Comparison of ENCODE assay signal across 10 cellular contexts in the genomic region with DNA sequence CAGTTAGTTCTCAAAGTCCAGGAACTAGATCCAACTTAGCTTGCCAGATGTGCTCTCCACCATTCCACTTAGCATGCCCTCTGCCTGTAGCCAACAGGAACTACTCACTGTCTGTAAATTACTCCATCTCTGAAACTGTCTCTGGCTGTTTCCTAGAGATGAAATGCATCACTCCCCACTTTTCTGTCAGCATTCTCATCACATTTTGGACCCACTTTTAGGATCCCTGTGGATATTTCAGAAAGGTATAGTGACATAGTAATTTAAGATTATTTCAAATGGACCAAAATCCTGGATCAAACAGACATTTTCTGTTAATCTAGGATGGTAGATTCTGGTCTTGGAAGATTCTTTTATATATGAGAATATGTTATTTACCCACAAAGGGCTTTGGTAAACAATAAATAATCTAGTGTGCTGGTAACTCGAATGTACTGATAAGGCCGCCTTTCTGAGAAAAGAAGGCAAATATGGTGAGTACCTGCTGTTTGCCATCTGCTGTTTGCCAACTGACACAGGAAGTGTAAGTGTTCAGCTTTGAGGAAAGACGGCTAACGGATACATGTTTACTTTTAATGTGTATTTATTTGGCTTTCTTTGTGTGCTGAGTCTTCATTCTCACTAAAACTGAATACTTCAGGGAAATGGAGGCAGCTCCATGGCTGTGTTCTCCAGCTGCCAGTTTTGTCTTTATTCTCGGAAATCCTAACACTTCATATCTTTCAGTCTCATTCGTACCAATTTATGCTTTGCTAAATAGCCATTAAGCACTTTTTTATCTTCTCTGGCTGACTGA.
DNase-seq lines count a peak whose midpoint lies in the region; ATAC-seq, FAIRE-seq and TF ChIP-seq lines count a peak whose summit lies in the region.
"Had no signal": no experiment of that assay in that cellular context is flagged by ENCODE, and none has a peak within 500 bp of the region (broad histone marks: within the 10 kb centered on the region; RNA-seq: fewer than 3 reads in every experiment).

No MANE protein-coding gene starts in this region.

- no peaks in the 10 kb centered on the region for H3K79me2 ChIP-seq in keratinocyte (ENCODE audit: control insufficient read depth, insufficient read depth, low read length)

- H3K27me3 ChIP-seq in keratinocyte (ENCODE audit: control insufficient read depth, extremely low read depth, insufficient read depth, low read length) = peaks cover 8% of the 10 kb centered on the region

- DNase-seq in DMS153 (lab: John Stamatoyannopoulos, UW) (peak; percentile 96), Kasumi-1 (lab: John Stamatoyannopoulos, UW) (peak; percentile 20 to 28), SW480 (ENCODE audit: low spot score) (peak; percentile 34), keratinocyte (ENCODE audit: low read depth, low spot score) (no peak), germinal center (ENCODE audit: low spot score) (no peak), HK-2 (ENCODE audit: unreplicated experiment) (no peak)
- DNase-seq in effector CD4-positive, alpha-beta T cell = no peak
- DNase-seq: activated CD8-positive, alpha-beta T cell treated with anti-CD3 and anti-CD28 coated beads for 36 hours; posterior cingulate gyrus had no signal

- FAIRE-seq in keratinocyte (lab: Jason Lieb, UNC) = peak; percentile 20

- H3K4me2 ChIP-seq in keratinocyte (ENCODE audit: control insufficient read depth, extremely low read depth, insufficient read depth, low read depth, low read length) = no peak overlapping the region

- no peaks in the 10 kb centered on the region for H3K36me3 ChIP-seq in keratinocyte (ENCODE audit: control insufficient read depth in 2 of 2, extremely low read depth in 1 of 2, insufficient read depth in 2 of 2, low read length in 2 of 2)

- no peaks in the 10 kb centered on the region for H3K4me1 ChIP-seq in keratinocyte (ENCODE audit: control insufficient read depth, extremely low read depth, insufficient read depth, low read length)

- H4K20me1 ChIP-seq in keratinocyte (ENCODE audit: control insufficient read depth, extremely low read depth, insufficient read depth, low read length) = no peaks in the 10 kb centered on the region

- peak; percentile 47 to 60 (median 55) for TF ChIP-seq CTCF in keratinocyte (optimal IDR thresholded peaks at IDR 0.05 in 1 of 3, IDR thresholded peaks at IDR 0.05 in 1 of 3, conservative IDR thresholded peaks at IDR 0.05 in 1 of 3; ENCODE audit: extremely low read depth in 1 of 3, insufficient read depth in 2 of 3, low read length in 3 of 3)

- no peaks in the 10 kb centered on the region for H3K9me3 ChIP-seq in keratinocyte (ENCODE audit: control insufficient read depth, low read depth, low read length)

- no peak overlapping the region for H3K4me3 ChIP-seq in keratinocyte (ENCODE audit: control insufficient read depth in 2 of 3, extremely low read depth in 1 of 3, insufficient read depth in 2 of 3, low read depth in 1 of 3, low read length in 3 of 3)

- ATAC-seq in GM21825 (IDR thresholded peaks at IDR 0.05; ENCODE audit: unreplicated experiment) = no peak
- ATAC-seq: activated CD8-positive, alpha-beta T cell treated with anti-CD3 and anti-CD28 coated beads for 36 hours had no signal

- no peak overlapping the region for H3K27ac ChIP-seq in keratinocyte (ENCODE audit: control insufficient read depth, insufficient read depth, low read length)

- H3K9ac ChIP-seq in keratinocyte (ENCODE audit: control insufficient read depth, extremely low read depth, insufficient read depth, low read length) = no peak overlapping the region

- dilution Hi-C loops in keratinocyte (cut with MboI; ENCODE audit: extremely low pct_ligation_motif_present, low sequenced_read_pairs) = no loop called here

- H3K9me1 ChIP-seq in keratinocyte (ENCODE audit: control insufficient read depth, extremely low read depth, insufficient read depth, low read length) = no peaks in the 10 kb centered on the region

- H2AFZ ChIP-seq in keratinocyte (ENCODE audit: control insufficient read depth, low read length) = no peak overlapping the region

Comparison
In these comparisons a context has a peak if more than half of its experiments do, and no peak if none do; other contexts are left out.
1. DNase-seq: peak in DMS153 (single experiment), Kasumi-1 (2 of 2) and SW480 (single experiment); none in keratinocyte (single experiment), germinal center (single experiment), effector CD4-positive, alpha-beta T cell (single experiment) and HK-2 (single experiment).